Comparison of ENCODE assay signal across 19 cellular contexts in genomic region chr7:112410087-112410486, GRCh38. TPM values are rescaled to one million over a fixed set of nuclear protein-coding genes. Genes with fewer than 3 reads are reported as not detected.
DNase-seq lines count a peak whose midpoint lies in the region; ATAC-seq and TF ChIP-seq lines count a peak whose summit lies in the region.
"Had no signal": no experiment of that assay in that cellular context is flagged by ENCODE, and none has a peak within 500 bp of the region (broad histone marks: within the 10 kb centered on the region; RNA-seq: fewer than 3 reads in every experiment).

No MANE protein-coding gene starts in this region.

- no peak for ATAC-seq in HG03565 (IDR thresholded peaks at IDR 0.05; ENCODE audit: unreplicated experiment)
- ATAC-seq: GM23338 had no signal

- H3K79me1 ChIP-seq in mesenchymal stem cell (replicated peaks; ENCODE audit: low read length, poor library complexity, severe bottlenecking): no peaks in the 10 kb centered on the region

- no peak for TF ChIP-seq POLR2A in breast epithelium (IDR thresholded peaks at IDR 0.05)

- intact Hi-C loops in MCF 10A (cut with micrococcal nuclease) (loop anchor here (2.0 to 10.0 kb wide), 3 partner anchors 485 to 668 kb away; no protein-coding TSS in a partner anchor), breast epithelium (cut with DNase I; ENCODE audit: low total_unique reads) (no loop called here)

- H3K27me3 ChIP-seq in breast epithelium: no peaks in the 10 kb centered on the region
- H3K27me3 ChIP-seq in mesenchymal stem cell (ENCODE audit: control insufficient read depth in 1 of 2, insufficient read depth in 1 of 2, low read length in 2 of 2): no peaks in the 10 kb centered on the region
- H3K27me3 ChIP-seq in BE2C: no peaks in the 10 kb centered on the region
- H3K27me3 ChIP-seq: BLaER1 treated with 17β-estradiol and CSF1 and Interleukin-3, amounts not matched to agents 10 nM and 100 nM; Peyer's patch had no signal

- no peak overlapping the region for H3K9ac ChIP-seq in mesenchymal stem cell (ENCODE audit: low read length)
- H3K9ac ChIP-seq: BLaER1 treated with 17β-estradiol and CSF1 and Interleukin-3, amounts not matched to agents 10 nM and 100 nM had no signal

- H2BK120ac ChIP-seq in mesenchymal stem cell (ENCODE audit: low read depth, low read length): no peak overlapping the region

- H3K4me2 ChIP-seq in mesenchymal stem cell (ENCODE audit: low read length, poor library complexity, severe bottlenecking): no peak overlapping the region
- H3K4me2 ChIP-seq: GM23338 had no signal

- no peaks in the 10 kb centered on the region for H3K36me3 ChIP-seq in breast epithelium
- H3K36me3 ChIP-seq in mesenchymal stem cell (ENCODE audit: control insufficient read depth in 1 of 2, insufficient read depth in 2 of 2, low read depth in 1 of 2, low read length in 2 of 2): no peaks in the 10 kb centered on the region
- H3K36me3 ChIP-seq in BE2C: no peaks in the 10 kb centered on the region
- H3K36me3 ChIP-seq: BLaER1 treated with 17β-estradiol and CSF1 and Interleukin-3, amounts not matched to agents 10 nM and 100 nM; Peyer's patch had no signal

- H3K36me3 Mint-ChIP-seq in MCF 10A (ENCODE audit: insufficient read depth, unreplicated experiment): no peaks in the 10 kb centered on the region

- H3K4ac ChIP-seq in mesenchymal stem cell (ENCODE audit: low read depth in 1 of 2, low read length in 2 of 2): no peak overlapping the region

- H3K4me1 ChIP-seq in breast epithelium (no peaks in the 10 kb centered on the region), mesenchymal stem cell (ENCODE audit: control insufficient read depth, insufficient read depth, low read depth, low read length) (no peaks in the 10 kb centered on the region), BE2C (no peaks in the 10 kb centered on the region)
- H3K4me1 ChIP-seq: Peyer's patch had no signal

- H3K4me3 ChIP-seq in breast epithelium (no peak overlapping the region), cardiac fibroblast (replicated peaks in 1 of 2; ENCODE audit: low read depth in 2 of 2, low read length in 2 of 2) (no peak overlapping the region), mesenchymal stem cell (ENCODE audit: insufficient read depth in 1 of 2, low read depth in 1 of 2, low read length in 2 of 2) (no peak overlapping the region), BE2C (ENCODE audit: low read depth, low read length) (no peak overlapping the region)
- H3K4me3 ChIP-seq: BLaER1 treated with 17β-estradiol and CSF1 and Interleukin-3, amounts not matched to agents 10 nM and 100 nM; GM23338; Peyer's patch had no signal

- H3K27me3 Mint-ChIP-seq in MCF 10A (ENCODE audit: insufficient read depth, unreplicated experiment): no peaks in the 10 kb centered on the region

- no peaks in the 10 kb centered on the region for H3K9me3 Mint-ChIP-seq in MCF 10A (ENCODE audit: unreplicated experiment)
- H3K9me3 Mint-ChIP-seq: CD8-positive, alpha-beta memory T cell; GM23338 had no signal

- H3K27ac ChIP-seq in breast epithelium: no peak overlapping the region
- no peak overlapping the region for H3K27ac ChIP-seq in mesenchymal stem cell (ENCODE audit: low read length, poor library complexity, severe bottlenecking)
- H3K27ac ChIP-seq: BLaER1 treated with 17β-estradiol and CSF1 and Interleukin-3, amounts not matched to agents 10 nM and 100 nM; Peyer's patch had no signal

- WGBS in mesenchymal stem cell: no CpG with 5 or more reads among the region's 1 CpG

- H3K23ac ChIP-seq in mesenchymal stem cell (ENCODE audit: low read length in 2 of 2): no peak overlapping the region

- no peak overlapping the region for H2AFZ ChIP-seq in mesenchymal stem cell (ENCODE audit: low read depth, low read length)
- H2AFZ ChIP-seq: GM23338 had no signal

- H3K4me3 Mint-ChIP-seq in MCF 10A (ENCODE audit: unreplicated experiment): no peak overlapping the region
- H3K4me3 Mint-ChIP-seq: CD8-positive, alpha-beta memory T cell; GM23338 had no signal

- H3K9me3 ChIP-seq in breast epithelium (no peaks in the 10 kb centered on the region), mesenchymal stem cell (ENCODE audit: control insufficient read depth, low read length) (no peaks in the 10 kb centered on the region), BE2C (no peaks in the 10 kb centered on the region)
- H3K9me3 ChIP-seq: BLaER1 treated with 17β-estradiol and CSF1 and Interleukin-3, amounts not matched to agents 10 nM and 100 nM; Peyer's patch had no signal

- H3K4me1 Mint-ChIP-seq in MCF 10A (ENCODE audit: insufficient read depth, unreplicated experiment): peaks cover 12% of the 10 kb centered on the region
- H3K4me1 Mint-ChIP-seq: CD8-positive, alpha-beta memory T cell had no signal

- no peak overlapping the region for H3K27ac Mint-ChIP-seq in MCF 10A (ENCODE audit: low read depth, unreplicated experiment)
- H3K27ac Mint-ChIP-seq: GM23338 had no signal

- POLR2A ChIA-PET in MCF 10A (lab: Yijun Ruan, JAX): interaction anchor here (1.1 to 1.7 kb wide), 4 partner anchors 11 to 205 kb away, joined by 4 to 8 read pairs (median 8); partner anchors contain the start of genes DOCK4 and IFRD1

- no peak overlapping the region for H2AK5ac ChIP-seq in mesenchymal stem cell (ENCODE audit: low read length, severe bottlenecking)

- H3K14ac ChIP-seq in mesenchymal stem cell (ENCODE audit: low read length in 2 of 2): no peak overlapping the region

- no TSS peak for BruUV-seq in MCF 10A (replicated peaks; lab: Mats Ljungman, UMichigan)

- H4K91ac ChIP-seq in mesenchymal stem cell (ENCODE audit: low read length): no peak overlapping the region

- DNase-seq in MCF 10A (ENCODE audit: unreplicated experiment) (peak; percentile 49), breast epithelium (ENCODE audit: low spot score in 2 of 2) (no peak), cardiac fibroblast (ENCODE audit: low read depth in 2 of 2) (peak; percentile 42 to 70), mesenchymal stem cell (peak; percentile 54), BE2C (no peak), NCI-H526 treated with DMSO at 0.1 percent for 48 hours (lab: John Stamatoyannopoulos, UW) (no peak)
- DNase-seq in effector CD4-positive, alpha-beta T cell: no peak
- DNase-seq: CD8-positive, alpha-beta memory T cell; GF-D8; KG1; NCI-H1092; NCI-H146; NCI-H2081; NCI-H510A; Peyer's patch; SHP77 had no signal

- H2BK12ac ChIP-seq in mesenchymal stem cell (ENCODE audit: low read length in 2 of 2): no peak overlapping the region

- CTCF ChIA-PET in MCF 10A (lab: Yijun Ruan, JAX): interaction anchor here (0.6 to 2.7 kb wide), 17 partner anchors 9 to 698 kb away, joined by 3 to 14 read pairs (median 4); no protein-coding TSS in a partner anchor

- H3K18ac ChIP-seq in mesenchymal stem cell (ENCODE audit: low read depth in 1 of 2, low read length in 2 of 2): no peak overlapping the region

- TF ChIP-seq CTCF in MCF 10A (IDR thresholded peaks at IDR 0.05; ENCODE audit: unreplicated experiment) (no peak), breast epithelium (IDR thresholded peaks at IDR 0.05) (no peak), cardiac fibroblast (IDR thresholded peaks at IDR 0.05; ENCODE audit: low read depth, low read length) (no peak), BE2C (IDR thresholded peaks at IDR 0.05; ENCODE audit: low read depth, low read length) (no peak)

- no peak overlapping the region for H4K8ac ChIP-seq in mesenchymal stem cell (ENCODE audit: low read length)

- no peak overlapping the region for H2BK5ac ChIP-seq in mesenchymal stem cell (ENCODE audit: low read depth, low read length, poor library complexity, severe bottlenecking)

- no peak overlapping the region for H2BK15ac ChIP-seq in mesenchymal stem cell (ENCODE audit: low read depth, poor library complexity, severe bottlenecking)

RNA-seq across cellular contexts. Expression of gene IFRD1, which starts 40.2 kb away (rescaled TPM):
- total RNA-seq in MCF 10A (2022) (116 and 123 TPM in 2 replicates), breast epithelium (100 to 1,000 TPM in 1 of 3 donors, 10 to 100 TPM in 2; 82.7 to 146 (median 91.8) TPM)
- 25.6 TPM for polyA plus RNA-seq in mesenchymal stem cell (2013, experiment 1 of 2)
- 26.0 TPM for polyA plus RNA-seq in mesenchymal stem cell (2013, experiment 2 of 2)
- polyA plus RNA-seq in BE2C (2012; ENCODE audit: insufficient read depth, insufficient read length, low read depth): 120 TPM

Comparison
In these comparisons a context has a peak if more than half of its experiments do, and no peak if none do; other contexts are left out.
1. DNase-seq: peak in MCF 10A (single experiment), cardiac fibroblast (2 of 2) and mesenchymal stem cell (single experiment); none in breast epithelium (0 of 2), effector CD4-positive, alpha-beta T cell (single experiment), BE2C (single experiment) and NCI-H526 treated with DMSO at 0.1 percent for 48 hours (single experiment).